In genomic region chr3:29936054-29936453, GRCh38 we compare ENCODE assay signal across 14 cellular contexts.
DNase-seq lines count a peak whose midpoint lies in the region; ATAC-seq and TF ChIP-seq lines count a peak whose summit lies in the region.
"Had no signal": no experiment of that assay in that cellular context is flagged by ENCODE, and none has a peak within 500 bp of the region (broad histone marks: within the 10 kb centered on the region; RNA-seq: fewer than 3 reads in every experiment).

No MANE protein-coding gene starts in this region.

- no peak overlapping the region for H2AFZ ChIP-seq in MM.1S (ENCODE audit: low read length)

- H3K4me3 ChIP-seq in MM.1S (ENCODE audit: low read length) (peak overlapping the region; percentile 7; the same call in 1 of the 2 replicates), MG63 (no peak overlapping the region)
- H3K4me3 ChIP-seq: colonic mucosa, ovary, upper lobe of left lung had no signal

- H4K20me1 ChIP-seq in MM.1S (ENCODE audit: insufficient read depth, low read length), result no peaks in the 10 kb centered on the region

- peaks cover 25% of the 10 kb centered on the region for H3K4me1 Mint-ChIP-seq in progenitor cell of endocrine pancreas (ENCODE audit: low read depth)
- H3K4me1 Mint-ChIP-seq: activated naive CD4-positive, alpha-beta T cell treated with anti-CD3 and anti-CD28 coated beads, Interleukin-2, amount 10 ng/mL, durations not matched to agents 7 days and 5 days; IgD-negative memory B cell had no signal

- H3K9me3 Mint-ChIP-seq in progenitor cell of endocrine pancreas (ENCODE audit: low read depth), result peaks cover 5% of the 10 kb centered on the region
- H3K9me3 Mint-ChIP-seq: activated naive CD4-positive, alpha-beta T cell treated with anti-CD3 and anti-CD28 coated beads, Interleukin-2, amount 10 ng/mL, durations not matched to agents 7 days and 5 days; IgD-negative memory B cell had no signal

- H3K27ac Mint-ChIP-seq in progenitor cell of endocrine pancreas, result no peak overlapping the region
- H3K27ac Mint-ChIP-seq: activated naive CD4-positive, alpha-beta T cell treated with anti-CD3 and anti-CD28 coated beads, Interleukin-2, amount 10 ng/mL, durations not matched to agents 7 days and 5 days; IgD-negative memory B cell had no signal

- H3K4me1 ChIP-seq in MM.1S (ENCODE audit: low read length), result peaks cover 26% of the 10 kb centered on the region
- H3K4me1 ChIP-seq: colonic mucosa, upper lobe of left lung had no signal

- no peaks in the 10 kb centered on the region for H3K36me3 Mint-ChIP-seq in progenitor cell of endocrine pancreas (ENCODE audit: insufficient read depth)
- H3K36me3 Mint-ChIP-seq: activated naive CD4-positive, alpha-beta T cell treated with anti-CD3 and anti-CD28 coated beads, Interleukin-2, amount 10 ng/mL, durations not matched to agents 7 days and 5 days; IgD-negative memory B cell had no signal

- H3F3A ChIP-seq in MM.1S (ENCODE audit: insufficient read depth, low read length), result peaks cover 13% of the 10 kb centered on the region; the same call in 1 of the 2 replicates

- no peaks in the 10 kb centered on the region for H3K27me3 ChIP-seq in MM.1S (replicated peaks; ENCODE audit: insufficient read depth, low read length)
- H3K27me3 ChIP-seq in MG63, result no peaks in the 10 kb centered on the region
- H3K27me3 ChIP-seq: colonic mucosa, ovary, upper lobe of left lung had no signal

- DNase-seq in MM.1S (peak; percentile 47), MG63 (no peak), T1000 (lab: John Stamatoyannopoulos, UW) (no peak), progenitor cell of endocrine pancreas (ENCODE audit: low spot score, unreplicated experiment) (no peak)
- DNase-seq: activated naive CD4-positive, alpha-beta T cell treated with anti-CD3 and anti-CD28 coated beads, Interleukin-2, amount 10 ng/mL, durations not matched to agents 7 days and 5 days; colonic mucosa; ovary; upper lobe of left lung had no signal

- H3K4me3 Mint-ChIP-seq in progenitor cell of endocrine pancreas (ENCODE audit: low read depth), result no peak overlapping the region
- H3K4me3 Mint-ChIP-seq: activated naive CD4-positive, alpha-beta T cell treated with anti-CD3 and anti-CD28 coated beads, Interleukin-2, amount 10 ng/mL, durations not matched to agents 7 days and 5 days; IgD-negative memory B cell had no signal

- peak overlapping the region; percentile 38 for H3K4me2 ChIP-seq in MM.1S (ENCODE audit: low read depth, low read length)

- ATAC-seq in GM18511 (IDR thresholded peaks at IDR 0.05; ENCODE audit: unreplicated experiment) (peak; percentile 96), GM19438 (IDR thresholded peaks at IDR 0.05; ENCODE audit: low read depth, unreplicated experiment) (peak; percentile 70), HG02938 (IDR thresholded peaks at IDR 0.05; ENCODE audit: unreplicated experiment) (peak; percentile 92), GM21515 (IDR thresholded peaks at IDR 0.05; ENCODE audit: unreplicated experiment) (no peak)

- H3K9ac ChIP-seq in MM.1S (ENCODE audit: low read length), result no peak overlapping the region

- no peaks in the 10 kb centered on the region for H3K79me2 ChIP-seq in MM.1S (ENCODE audit: low read length)

- H3K9me2 ChIP-seq in MM.1S (replicated peaks; ENCODE audit: insufficient read depth, low read length), result no peaks in the 10 kb centered on the region

- H3K27me3 Mint-ChIP-seq in progenitor cell of endocrine pancreas, result no peaks in the 10 kb centered on the region
- H3K27me3 Mint-ChIP-seq: activated naive CD4-positive, alpha-beta T cell treated with anti-CD3 and anti-CD28 coated beads, Interleukin-2, amount 10 ng/mL, durations not matched to agents 7 days and 5 days; IgD-negative memory B cell had no signal

- no peaks in the 10 kb centered on the region for H3K9me3 ChIP-seq in MM.1S (replicated peaks; ENCODE audit: insufficient read depth, low read length)
- no peaks in the 10 kb centered on the region for H3K9me3 ChIP-seq in MG63
- H3K9me3 ChIP-seq: colonic mucosa, ovary, upper lobe of left lung had no signal

- H3K27ac ChIP-seq in MM.1S (ENCODE audit: low read length), result peak overlapping the region; percentile 57; the same call in 1 of the 2 replicates
- H3K27ac ChIP-seq: colonic mucosa, ovary, RWPE1, upper lobe of left lung had no signal

- no peaks in the 10 kb centered on the region for H3K36me3 ChIP-seq in MM.1S (replicated peaks; ENCODE audit: insufficient read depth, low read length)
- H3K36me3 ChIP-seq in MG63, result no peaks in the 10 kb centered on the region
- H3K36me3 ChIP-seq: colonic mucosa, ovary, upper lobe of left lung had no signal

- TF ChIP-seq CTCF in MM.1S (IDR thresholded peaks at IDR 0.05; ENCODE audit: low read length) (no peak), progenitor cell of endocrine pancreas (IDR thresholded peaks at IDR 0.05; ENCODE audit: unreplicated experiment) (no peak)
